Comparison of ENCODE assay signal across 1 cellular context in the genomic region with DNA sequence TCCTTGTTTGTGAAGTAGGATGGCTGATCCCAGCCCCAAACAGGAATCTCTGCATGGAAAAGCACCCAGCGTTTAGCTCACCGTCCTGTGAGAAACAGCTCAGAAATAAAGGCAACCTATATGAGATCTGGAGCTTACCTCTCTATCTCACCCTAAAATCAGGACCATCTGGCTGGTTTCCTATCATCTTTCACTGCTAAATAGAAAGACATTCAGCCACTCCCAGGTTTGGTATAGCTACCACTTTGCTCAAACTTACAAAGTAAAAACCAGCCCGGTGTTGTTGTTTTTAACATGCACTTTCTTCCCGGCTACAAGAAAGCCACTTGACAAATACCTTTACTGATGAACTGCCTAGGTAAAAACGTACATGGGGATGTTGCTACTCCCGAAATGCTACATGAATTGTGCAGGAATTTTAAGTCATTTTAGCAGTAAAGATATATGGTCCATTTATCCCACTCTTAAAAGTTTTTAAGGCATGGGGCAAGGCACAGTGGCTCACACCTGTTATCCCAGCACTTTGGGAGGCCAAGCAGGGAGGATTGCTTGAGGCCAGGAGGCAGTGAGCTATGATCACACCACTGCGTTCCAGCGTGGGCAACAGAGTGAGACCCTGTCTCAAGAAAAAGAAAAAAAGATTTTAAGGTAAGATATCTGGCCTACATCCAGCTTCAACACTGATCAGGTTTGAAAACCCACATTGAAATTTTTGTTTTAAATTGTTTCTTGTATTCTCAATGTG.
TF ChIP-seq lines count a peak whose summit lies in the region.

No MANE protein-coding gene starts in this region.

TF ChIP-seq in HEK293, 187 proteins besides CTCF, POLR2A, EP300 and RAD21 (continued from another document):
- TF ChIP-seq, protein P1, sequence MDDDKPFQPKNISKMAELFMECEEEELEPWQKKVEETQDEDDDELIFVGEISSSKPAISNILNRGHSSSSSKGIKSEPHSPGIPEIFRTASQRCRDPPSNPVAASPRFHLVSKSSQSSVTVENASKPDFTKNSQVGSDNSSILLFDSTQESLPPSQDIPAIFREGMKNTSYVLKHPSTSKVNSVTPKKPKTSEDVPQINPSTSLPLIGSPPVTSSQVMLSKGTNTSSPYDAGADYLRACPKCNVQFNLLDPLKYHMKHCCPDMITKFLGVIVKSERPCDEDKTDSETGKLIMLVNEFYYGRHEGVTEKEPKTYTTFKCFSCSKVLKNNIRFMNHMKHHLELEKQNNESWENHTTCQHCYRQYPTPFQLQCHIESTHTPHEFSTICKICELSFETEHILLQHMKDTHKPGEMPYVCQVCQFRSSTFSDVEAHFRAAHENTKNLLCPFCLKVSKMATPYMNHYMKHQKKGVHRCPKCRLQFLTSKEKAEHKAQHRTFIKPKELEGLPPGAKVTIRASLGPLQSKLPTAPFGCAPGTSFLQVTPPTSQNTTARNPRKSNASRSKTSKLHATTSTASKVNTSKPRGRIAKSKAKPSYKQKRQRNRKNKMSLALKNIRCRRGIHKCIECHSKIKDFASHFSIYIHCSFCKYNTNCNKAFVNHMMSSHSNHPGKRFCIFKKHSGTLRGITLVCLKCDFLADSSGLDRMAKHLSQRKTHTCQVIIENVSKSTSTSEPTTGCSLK (tag by site-specific recombination; IDR thresholded peaks at IDR 0.05): no peak
- TF ChIP-seq ZNF501 (tag by site-specific recombination; IDR thresholded peaks at IDR 0.05) (no peak), ZFP41 (tag by site-specific recombination; IDR thresholded peaks at IDR 0.05; ENCODE audit: borderline replicate concordance) (no peak), ZNF558 (tag by site-specific recombination; IDR thresholded peaks at IDR 0.05) (no peak), TCF7L2 (IDR thresholded peaks at IDR 0.05; ENCODE audit: borderline replicate concordance, low read depth, low read length) (no peak), ZNF626 (tag by site-specific recombination; IDR thresholded peaks at IDR 0.05) (no peak), ZNF670 (tag by site-specific recombination; IDR thresholded peaks at IDR 0.05; ENCODE audit: low read depth) (no peak), ZXDB (tag by site-specific recombination; IDR thresholded peaks at IDR 0.05) (no peak), ZNF473 (tag by site-specific recombination; IDR thresholded peaks at IDR 0.05) (no peak), REPIN1 (tag by site-specific recombination; IDR thresholded peaks at IDR 0.05; ENCODE audit: low read depth) (no peak)
